10 cellular contexts compared by ENCODE assay signal in genomic region chr16:23303685-23304084, GRCh38. TPM values are rescaled to one million over a fixed set of nuclear protein-coding genes. Genes with fewer than 3 reads are reported as not detected.
"Had no signal": no experiment of that assay in that cellular context is flagged by ENCODE, and none has a peak within 500 bp of the region (broad histone marks: within the 10 kb centered on the region; RNA-seq: fewer than 3 reads in every experiment).

No MANE protein-coding gene starts in this region.

- H3K9ac ChIP-seq: GM23248 had no signal

- H3K36me3 ChIP-seq: HAP-1 had no signal

- H3K27ac ChIP-seq: GM23248 had no signal

- DNase-seq: GM23248, GOT3, H7, IMR-90, KG1 had no signal

- H3K4me1 ChIP-seq: HAP-1 had no signal

- H2AFZ ChIP-seq: GM23248 had no signal

- H3K9me3 ChIP-seq: HAP-1 had no signal

- ATAC-seq: HCT116, K562 had no signal

- H3K4me3 ChIP-seq: GM23248, HAP-1, K562 had no signal

RNA-seq across cellular contexts. Expression of gene SCNN1B, which starts 1.6 kb away (rescaled TPM):
- total RNA-seq: GM23248, H4, HT-29, IMR-90, K562 had no signal
- polyA plus RNA-seq: GM23248, IMR-90, K562 had no signal
